ENCODE assay signal across 22 cellular contexts in the genomic region with DNA sequence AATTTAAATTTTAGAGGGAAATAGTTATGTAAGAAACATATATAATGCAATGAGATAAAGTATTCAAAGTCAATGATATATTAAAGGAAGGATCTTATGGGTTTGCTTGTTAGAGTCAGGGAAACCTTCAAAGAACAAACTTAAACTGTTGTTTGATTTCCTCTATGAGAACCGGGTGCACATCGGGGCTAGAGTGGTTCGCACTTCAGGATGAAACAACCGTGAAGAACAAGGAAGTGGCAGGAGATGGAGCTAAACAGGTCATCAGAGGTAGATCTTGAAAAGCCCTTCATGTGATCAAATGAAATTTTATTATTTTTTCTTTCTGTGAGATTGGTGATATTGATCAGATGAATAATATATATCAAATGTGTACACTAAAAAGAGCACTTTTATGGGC.
"Had no signal": no experiment of that assay in that cellular context is flagged by ENCODE, and none has a peak within 500 bp of the region (broad histone marks: within the 10 kb centered on the region; RNA-seq: fewer than 3 reads in every experiment).

No MANE protein-coding gene starts in this region.

- H3K9me3 ChIP-seq: SJCRH30 had no signal

- H3K4me3 ChIP-seq: SJCRH30, SK-N-MC had no signal

- H3K36me3 ChIP-seq: SJCRH30 had no signal

- H3K4me1 Mint-ChIP-seq: activated CD4-positive, alpha-beta T cell treated with anti-CD3 and anti-CD28 coated beads, Interleukin-2, amount 10 ng/mL, durations not matched to agents 24 days and 14 days; activated naive CD4-positive, alpha-beta T cell treated with anti-CD3 and anti-CD28 coated beads, Interleukin-2, amount 10 ng/mL, durations not matched to agents 7 days and 5 days; activated naive CD8-positive, alpha-beta T cell treated with anti-CD3 and anti-CD28 coated beads, Interleukin-2, amount 50 U/mL, for 24 hours had no signal

- DNase-seq: activated CD4-positive, alpha-beta T cell treated with anti-CD3 and anti-CD28 coated beads, Interleukin-2, amount 10 ng/mL, durations not matched to agents 24 days and 14 days; activated CD4-positive, alpha-beta T cell treated with anti-CD3 and anti-CD28 coated beads, Interleukin-2, amount 50 U/mL, for 48 hours; activated CD8-positive, alpha-beta memory T cell treated with anti-CD3 and anti-CD28 coated beads, Interleukin-2, amount 50 U/mL, for 4 hours; activated naive CD4-positive, alpha-beta T cell treated with anti-CD3 and anti-CD28 coated beads, Interleukin-2, amount 10 ng/mL, durations not matched to agents 7 days and 5 days; activated naive CD8-positive, alpha-beta T cell treated with anti-CD3 and anti-CD28 coated beads, Interleukin-2, amount 50 U/mL, for 24 hours; activated T-cell treated with anti-CD3 and anti-CD28 coated beads for 4 hours; activated T-cell treated with anti-CD3 and anti-CD28 coated beads, Interleukin-2, amount 50 U/mL, for 4 hours; anterior cingulate cortex; caudate nucleus; cerebellar nuclear complex; NCI-H1092 treated with DMSO at 0.1 percent for 48 hours; NCI-H146; NCI-H1930; NCI-H2107; NCI-H226; NCI-H524; SHP77; SJCRH30 had no signal

- H3K9me3 Mint-ChIP-seq: activated CD4-positive, alpha-beta T cell treated with anti-CD3 and anti-CD28 coated beads, Interleukin-2, amount 10 ng/mL, durations not matched to agents 24 days and 14 days had no signal

- H3K4me1 ChIP-seq: SJCRH30 had no signal

- H3K27me3 ChIP-seq: SJCRH30 had no signal

- H3K4me3 Mint-ChIP-seq: activated CD4-positive, alpha-beta T cell treated with anti-CD3 and anti-CD28 coated beads, Interleukin-2, amount 10 ng/mL, durations not matched to agents 24 days and 14 days; activated naive CD4-positive, alpha-beta T cell treated with anti-CD3 and anti-CD28 coated beads, Interleukin-2, amount 10 ng/mL, durations not matched to agents 7 days and 5 days; activated naive CD8-positive, alpha-beta T cell; activated naive CD8-positive, alpha-beta T cell treated with anti-CD3 and anti-CD28 coated beads, Interleukin-2, amount 50 U/mL, for 24 hours; activated T-cell treated with anti-CD3 and anti-CD28 coated beads, Interleukin-2, amount 50 U/mL, for 4 hours; activated T-helper 1 cell treated with anti-CD3 and anti-CD28 coated beads, Interleukin-12 subunit alpha, Interleukin-12 subunit beta, Interleukin-2, Interleukin-4 antibody, amounts not matched to agents 30 ng/mL and 10 ng/mL and 1 ng/mL, durations not matched to agents 14 hours and 24 hours and 36 hours; brain had no signal

- H3K27ac ChIP-seq: SJCRH30, SK-N-MC had no signal

- H3K27ac Mint-ChIP-seq: activated CD4-positive, alpha-beta T cell treated with anti-CD3 and anti-CD28 coated beads, Interleukin-2, amount 10 ng/mL, durations not matched to agents 24 days and 14 days; activated naive CD4-positive, alpha-beta T cell treated with anti-CD3 and anti-CD28 coated beads, Interleukin-2, amount 10 ng/mL, durations not matched to agents 7 days and 5 days; activated naive CD8-positive, alpha-beta T cell; activated naive CD8-positive, alpha-beta T cell treated with anti-CD3 and anti-CD28 coated beads, Interleukin-2, amount 50 U/mL, for 24 hours; activated T-helper 1 cell treated with anti-CD3 and anti-CD28 coated beads, Interleukin-12 subunit alpha, Interleukin-12 subunit beta, Interleukin-2, Interleukin-4 antibody, amounts not matched to agents 30 ng/mL and 10 ng/mL and 1 ng/mL, durations not matched to agents 14 hours and 24 hours and 36 hours; brain had no signal

- H3K36me3 Mint-ChIP-seq: activated naive CD4-positive, alpha-beta T cell treated with anti-CD3 and anti-CD28 coated beads, Interleukin-2, amount 10 ng/mL, durations not matched to agents 7 days and 5 days; activated naive CD8-positive, alpha-beta T cell; brain had no signal

- H3K27me3 Mint-ChIP-seq: activated CD4-positive, alpha-beta T cell treated with anti-CD3 and anti-CD28 coated beads, Interleukin-2, amount 10 ng/mL, durations not matched to agents 24 days and 14 days; activated naive CD4-positive, alpha-beta T cell treated with anti-CD3 and anti-CD28 coated beads, Interleukin-2, amount 10 ng/mL, durations not matched to agents 7 days and 5 days; activated naive CD8-positive, alpha-beta T cell; brain had no signal
